Comparison of ENCODE assay signal across 20 cellular contexts in the genomic region with DNA sequence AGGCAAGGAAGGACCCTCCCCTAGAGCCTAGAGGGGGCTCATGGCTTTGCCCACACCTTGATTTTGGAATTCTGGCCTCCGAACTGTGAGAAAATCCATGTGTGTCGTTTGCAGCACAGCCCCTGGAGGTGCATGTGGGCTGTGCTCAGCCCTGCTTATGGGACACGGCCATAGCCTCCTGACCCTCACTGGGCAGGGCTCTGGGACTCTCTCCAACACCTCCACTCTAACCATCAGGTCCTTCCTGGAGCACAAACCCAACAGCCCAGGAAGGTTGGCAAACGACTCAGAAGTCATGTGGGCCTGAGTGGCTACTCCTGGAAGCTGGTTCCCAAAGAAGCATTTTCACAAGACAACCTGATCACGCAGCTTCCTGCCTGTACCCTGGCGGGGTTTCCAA.
"Had no signal": no experiment of that assay in that cellular context is flagged by ENCODE, and none has a peak within 500 bp of the region (broad histone marks: within the 10 kb centered on the region; RNA-seq: fewer than 3 reads in every experiment).

No MANE protein-coding gene starts in this region.

- DNase-seq: activated CD4-positive, alpha-beta T cell treated with anti-CD3 and anti-CD28 coated beads for 48 hours; activated CD4-positive, alpha-beta T cell treated with anti-CD3 and anti-CD28 coated beads, Interleukin-2, amount 50 U/mL, for 4 hours; activated CD4-positive, CD25-positive, alpha-beta regulatory T cell treated with anti-CD3 and anti-CD28 coated beads, Interleukin-2, amount 50 U/mL, for 72 hours; activated CD8-positive, alpha-beta memory T cell treated with anti-CD3 and anti-CD28 coated beads, Interleukin-2, amount 50 U/mL, for 48 hours; activated CD8-positive, alpha-beta T cell treated with anti-CD3 and anti-CD28 coated beads, Interleukin-2, amount 10 ng/mL, durations not matched to agents 7 days and 5 days; activated naive CD4-positive, alpha-beta T cell; activated T-cell treated with anti-CD3 and anti-CD28 coated beads, Interleukin-2, amount 50 U/mL, for 1 hour; MM.1S; NCI-H1105; NCI-H1436 treated with DMSO at 0.1 percent for 48 hours; NCI-H187; NCI-H2081; NCI-H226; NCI-H526 treated with DMSO at 0.1 percent for 48 hours; NCI-H82; SIG-M5; T-helper 17 cell; T-helper 9 cell had no signal

- H3K9me3 Mint-ChIP-seq: activated naive CD4-positive, alpha-beta T cell treated with anti-CD3 and anti-CD28 coated beads, Interleukin-2, amount 50 U/mL, for 24 hours; WTC11 had no signal

- H3K27ac Mint-ChIP-seq: activated CD8-positive, alpha-beta T cell treated with anti-CD3 and anti-CD28 coated beads, Interleukin-2, amount 10 ng/mL, durations not matched to agents 7 days and 5 days; activated naive CD4-positive, alpha-beta T cell treated with anti-CD3 and anti-CD28 coated beads, Interleukin-2, amount 50 U/mL, for 24 hours; T-helper 17 cell had no signal

- H3K4me1 Mint-ChIP-seq: activated naive CD4-positive, alpha-beta T cell treated with anti-CD3 and anti-CD28 coated beads, Interleukin-2, amount 50 U/mL, for 24 hours; T-helper 17 cell had no signal

- ATAC-seq: activated CD8-positive, alpha-beta T cell treated with anti-CD3 and anti-CD28 coated beads, Interleukin-2, amount 10 ng/mL, durations not matched to agents 7 days and 5 days; T-helper 17 cell; WTC11 had no signal

- H3K36me3 Mint-ChIP-seq: activated naive CD4-positive, alpha-beta T cell treated with anti-CD3 and anti-CD28 coated beads, Interleukin-2, amount 50 U/mL, for 24 hours; WTC11 had no signal

- H3K4me3 Mint-ChIP-seq: activated CD8-positive, alpha-beta T cell treated with anti-CD3 and anti-CD28 coated beads, Interleukin-2, amount 10 ng/mL, durations not matched to agents 7 days and 5 days; activated naive CD4-positive, alpha-beta T cell treated with anti-CD3 and anti-CD28 coated beads, Interleukin-2, amount 50 U/mL, for 24 hours; T-helper 17 cell; WTC11 had no signal
